ENCODE assay signal across 8 cellular contexts in genomic region chr18:2915486-2915885, GRCh38.
A peak's percentile ranks its signal among the peaks of the same experiment; 100 is the strongest.
DNase-seq lines count a peak whose midpoint lies in the region; ATAC-seq and TF ChIP-seq lines count a peak whose summit lies in the region.
"Not testable (repeated sequence)": the region's sequence is repeated elsewhere in the genome, so short reads cannot be mapped to it uniquely, and the experiment has no call there.

No MANE protein-coding gene starts in this region.

- H3K4me3 Mint-ChIP-seq in activated CD4-positive, alpha-beta T cell treated with anti-CD3 and anti-CD28 coated beads, Interleukin-2, amount 10 ng/mL, durations not matched to agents 7 days and 5 days; activated T-cell treated with anti-CD3 and anti-CD28 coated beads, Interleukin-2, amount 50 U/mL, for 24 hours; central memory CD8-positive, alpha-beta T cell; stimulated activated effector memory CD8-positive, alpha-beta T cell treated with anti-CD3 and anti-CD28 coated beads, Interleukin-12 subunit alpha, Interleukin-12 subunit beta, amount 100 ng/mL, for 72 hours: not testable (repeated sequence)

- H3K4me3 ChIP-seq in BLaER1; OCI-LY1 (ENCODE audit: low read depth, low read length, poor library complexity, severe bottlenecking); cardiac muscle cell: not testable (repeated sequence)

- ATAC-seq in central memory CD8-positive, alpha-beta T cell (replicated peaks; ENCODE audit: extremely low read depth, poor library complexity, severe bottlenecking); stimulated activated effector memory CD8-positive, alpha-beta T cell treated with anti-CD3 and anti-CD28 coated beads, Interleukin-12 subunit alpha, Interleukin-12 subunit beta, amount 100 ng/mL, for 72 hours: not testable (repeated sequence)

- POLR2A ChIA-PET in activated CD4-positive, alpha-beta T cell treated with anti-CD3 and anti-CD28 coated beads, Interleukin-2, amount 10 ng/mL, durations not matched to agents 7 days and 5 days (lab: Charles Lee) = not testable (repeated sequence)

- not testable (repeated sequence) for H3K27me3 Mint-ChIP-seq in activated CD4-positive, alpha-beta T cell treated with anti-CD3 and anti-CD28 coated beads, Interleukin-2, amount 10 ng/mL, durations not matched to agents 7 days and 5 days; activated T-cell treated with anti-CD3 and anti-CD28 coated beads, Interleukin-2, amount 50 U/mL, for 24 hours; central memory CD8-positive, alpha-beta T cell

- H3K27me3 ChIP-seq in BLaER1; OCI-LY1 (ENCODE audit: insufficient read depth, low read length); cardiac muscle cell: not testable (repeated sequence)

- not testable (repeated sequence) for H2AFZ ChIP-seq in OCI-LY1 (ENCODE audit: low read length)

- not testable (repeated sequence) for H3F3A ChIP-seq in OCI-LY1 (ENCODE audit: insufficient read depth, low read length)

- not testable (repeated sequence) for H4K20me1 ChIP-seq in BLaER1; OCI-LY1 (ENCODE audit: insufficient read depth, low read length)

- H3K9me3 Mint-ChIP-seq in activated CD4-positive, alpha-beta T cell treated with anti-CD3 and anti-CD28 coated beads, Interleukin-2, amount 10 ng/mL, durations not matched to agents 7 days and 5 days; activated T-cell treated with anti-CD3 and anti-CD28 coated beads, Interleukin-2, amount 50 U/mL, for 24 hours; central memory CD8-positive, alpha-beta T cell; stimulated activated effector memory CD8-positive, alpha-beta T cell treated with anti-CD3 and anti-CD28 coated beads, Interleukin-12 subunit alpha, Interleukin-12 subunit beta, amount 100 ng/mL, for 72 hours: not testable (repeated sequence)

- H3K27ac Mint-ChIP-seq in activated CD4-positive, alpha-beta T cell treated with anti-CD3 and anti-CD28 coated beads, Interleukin-2, amount 10 ng/mL, durations not matched to agents 7 days and 5 days = peak overlapping the region; percentile 13
- H3K27ac Mint-ChIP-seq in activated T-cell treated with anti-CD3 and anti-CD28 coated beads, Interleukin-2, amount 50 U/mL, for 24 hours = peak overlapping the region; percentile 67
- H3K27ac Mint-ChIP-seq in central memory CD8-positive, alpha-beta T cell (ENCODE audit: low read depth) = peak overlapping the region; percentile 71
- peak overlapping the region; percentile 93 for H3K27ac Mint-ChIP-seq in stimulated activated effector memory CD8-positive, alpha-beta T cell treated with anti-CD3 and anti-CD28 coated beads, Interleukin-12 subunit alpha, Interleukin-12 subunit beta, amount 100 ng/mL, for 72 hours

- H3K79me2 ChIP-seq in OCI-LY1 (ENCODE audit: insufficient read depth, low read length) = not testable (repeated sequence)

- not testable (repeated sequence) for DNase-seq in activated CD4-positive, alpha-beta T cell treated with anti-CD3 and anti-CD28 coated beads, Interleukin-2, amount 10 ng/mL, durations not matched to agents 7 days and 5 days; activated T-cell treated with anti-CD3 and anti-CD28 coated beads, Interleukin-2, amount 50 U/mL, for 24 hours; central memory CD8-positive, alpha-beta T cell (ENCODE audit: low spot score in 2 of 2); cardiac muscle cell (ENCODE audit: low read depth in 1 of 2, low spot score in 1 of 2); stimulated activated effector memory CD8-positive, alpha-beta T cell treated with anti-CD3 and anti-CD28 coated beads, Interleukin-12 subunit alpha, Interleukin-12 subunit beta, amount 100 ng/mL, for 72 hours (ENCODE audit: low spot score in 2 of 2)
- peak; percentile 67 for DNase-seq in mesenteric fat pad (ENCODE audit: low spot score)

- CTCF ChIA-PET in activated CD4-positive, alpha-beta T cell treated with anti-CD3 and anti-CD28 coated beads, Interleukin-2, amount 10 ng/mL, durations not matched to agents 7 days and 5 days (lab: Charles Lee) = interaction anchor here (1.0 to 2.8 kb wide), 6 partner anchors 8 to 214 kb away, joined by 3 to 8 read pairs (median 4); no protein-coding TSS in a partner anchor

- peaks cover 42% of the 10 kb centered on the region for H3K36me3 ChIP-seq in BLaER1
- peaks cover 15% of the 10 kb centered on the region; the same call in 1 of the 2 replicates for H3K36me3 ChIP-seq in OCI-LY1 (ENCODE audit: insufficient read depth, low read length)
- H3K36me3 ChIP-seq in cardiac muscle cell = peaks cover 51% of the 10 kb centered on the region

- not testable (repeated sequence) for H3K9me2 ChIP-seq in OCI-LY1 (ENCODE audit: low read depth, low read length)

- TF ChIP-seq CTCF in OCI-LY1 (IDR thresholded peaks at IDR 0.05; ENCODE audit: low read length); cardiac muscle cell (IDR thresholded peaks at IDR 0.05; ENCODE audit: low read depth, low read length): not testable (repeated sequence)

- peak overlapping the region; percentile 86 for H3K4me2 ChIP-seq in BLaER1
- H3K4me2 ChIP-seq in OCI-LY1 (ENCODE audit: low read length) = not testable (repeated sequence)

- H3K9me3 ChIP-seq in BLaER1; OCI-LY1 (ENCODE audit: low read length); cardiac muscle cell (ENCODE audit: low read depth): not testable (repeated sequence)

- H3K36me3 Mint-ChIP-seq in activated CD4-positive, alpha-beta T cell treated with anti-CD3 and anti-CD28 coated beads, Interleukin-2, amount 10 ng/mL, durations not matched to agents 7 days and 5 days (ENCODE audit: low read depth) = peaks cover 42% of the 10 kb centered on the region
- peaks cover 97% of the 10 kb centered on the region for H3K36me3 Mint-ChIP-seq in activated T-cell treated with anti-CD3 and anti-CD28 coated beads, Interleukin-2, amount 50 U/mL, for 24 hours (ENCODE audit: low read depth)
- peaks cover 40% of the 10 kb centered on the region for H3K36me3 Mint-ChIP-seq in central memory CD8-positive, alpha-beta T cell (ENCODE audit: insufficient read depth)
- peaks cover 96% of the 10 kb centered on the region for H3K36me3 Mint-ChIP-seq in stimulated activated effector memory CD8-positive, alpha-beta T cell treated with anti-CD3 and anti-CD28 coated beads, Interleukin-12 subunit alpha, Interleukin-12 subunit beta, amount 100 ng/mL, for 72 hours

- H3K4me1 ChIP-seq in BLaER1 (peaks cover 100% of the 10 kb centered on the region), OCI-LY1 (ENCODE audit: insufficient read depth, low read length, severe bottlenecking) (peaks cover 30% of the 10 kb centered on the region)
- H3K4me1 ChIP-seq in cardiac muscle cell (ENCODE audit: low read depth) = not testable (repeated sequence)

- H3K27ac ChIP-seq in BLaER1 = peak overlapping the region; percentile 85
- peak overlapping the region; percentile 95 for H3K27ac ChIP-seq in OCI-LY1 (ENCODE audit: low read depth, low read length, poor library complexity, severe bottlenecking)
- H3K27ac ChIP-seq in cardiac muscle cell = peak overlapping the region; percentile 72

- H3K9ac ChIP-seq in BLaER1; OCI-LY1 (ENCODE audit: low read length): not testable (repeated sequence)

- peaks cover 17% of the 10 kb centered on the region for H3K4me1 Mint-ChIP-seq in activated CD4-positive, alpha-beta T cell treated with anti-CD3 and anti-CD28 coated beads, Interleukin-2, amount 10 ng/mL, durations not matched to agents 7 days and 5 days
- peaks cover 20% of the 10 kb centered on the region for H3K4me1 Mint-ChIP-seq in activated T-cell treated with anti-CD3 and anti-CD28 coated beads, Interleukin-2, amount 50 U/mL, for 24 hours (ENCODE audit: low read depth)
- peaks cover 14% of the 10 kb centered on the region for H3K4me1 Mint-ChIP-seq in central memory CD8-positive, alpha-beta T cell
- H3K4me1 Mint-ChIP-seq in stimulated activated effector memory CD8-positive, alpha-beta T cell treated with anti-CD3 and anti-CD28 coated beads, Interleukin-12 subunit alpha, Interleukin-12 subunit beta, amount 100 ng/mL, for 72 hours = peaks cover 17% of the 10 kb centered on the region

Comparison
In these comparisons a context has a peak if more than half of its experiments do, and no peak if none do; other contexts are left out.
1. H3K27ac Mint-ChIP-seq: peak in every context shown above with its lines; median percentile 93 in stimulated activated effector memory CD8-positive, alpha-beta T cell treated with anti-CD3 and anti-CD28 coated beads, Interleukin-12 subunit alpha, Interleukin-12 subunit beta, amount 100 ng/mL, for 72 hours; 71 in central memory CD8-positive, alpha-beta T cell; 67 in activated T-cell treated with anti-CD3 and anti-CD28 coated beads, Interleukin-2, amount 50 U/mL, for 24 hours; 13 in activated CD4-positive, alpha-beta T cell treated with anti-CD3 and anti-CD28 coated beads, Interleukin-2, amount 10 ng/mL, durations not matched to agents 7 days and 5 days.